ENCODE assay signal across 15 cellular contexts in the genomic region with DNA sequence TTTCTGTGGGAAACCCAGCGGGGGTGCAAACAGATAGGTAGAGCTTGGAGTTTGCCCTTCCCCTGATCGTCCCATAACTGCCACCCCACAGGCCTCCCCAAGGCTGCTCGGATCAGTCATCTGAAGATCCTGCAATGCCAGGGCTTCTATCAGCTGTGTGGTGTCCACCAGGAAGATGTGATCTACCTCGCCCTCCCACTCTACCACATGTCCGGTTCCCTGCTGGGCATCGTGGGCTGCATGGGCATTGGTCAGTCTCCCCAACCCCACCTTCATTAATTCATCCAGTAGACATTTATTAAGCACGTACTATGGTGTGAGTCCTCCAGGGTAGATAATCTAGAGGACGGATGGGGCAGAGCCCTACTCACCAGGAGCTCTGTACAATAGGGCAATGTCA. TPM values are rescaled to one million over a fixed set of nuclear protein-coding genes. Genes with fewer than 3 reads are reported as not detected.
DNase-seq lines count a peak whose midpoint lies in the region; ATAC-seq and TF ChIP-seq lines count a peak whose summit lies in the region.
"Had no signal": no experiment of that assay in that cellular context is flagged by ENCODE, and none has a peak within 500 bp of the region (broad histone marks: within the 10 kb centered on the region; RNA-seq: fewer than 3 reads in every experiment).

No MANE protein-coding gene starts in this region.

- no peak overlapping the region for H2AK5ac ChIP-seq in IMR-90 (ENCODE audit: low read depth, low read length)

- H3K23ac ChIP-seq in IMR-90 (ENCODE audit: low read depth, low read length), result no peak overlapping the region

- no peak overlapping the region for H2BK5ac ChIP-seq in IMR-90 (ENCODE audit: low read depth, low read length, poor library complexity, severe bottlenecking)

- no peaks in the 10 kb centered on the region for H3K27me3 ChIP-seq in BLaER1 treated with 17β-estradiol and CSF1 and Interleukin-3, amounts not matched to agents 10 nM and 100 nM
- H3K27me3 ChIP-seq in IMR-90 (ENCODE audit: control insufficient read depth, insufficient read depth, low read length), result no peaks in the 10 kb centered on the region
- H3K27me3 ChIP-seq: SJCRH30 had no signal

- CTCF ChIA-PET in IMR-90 (lab: Yijun Ruan, JAX), result interaction anchor here (0.5 kb wide), 1 partner anchor 67 kb away, joined by 3 read pairs; no protein-coding TSS in a partner anchor

- H4K8ac ChIP-seq in IMR-90 (ENCODE audit: low read depth in 2 of 2, low read length in 2 of 2), result no peak overlapping the region

- no TSS peak for BruUV-seq in IMR-90 (replicated peaks; lab: Mats Ljungman, UMichigan)

- peaks cover 59 to 87% (median 73%) of the 10 kb centered on the region in 10 experiments for H3K4me1 ChIP-seq in BLaER1 treated with 17β-estradiol and CSF1 and Interleukin-3, amounts not matched to agents 10 nM and 100 nM
- peaks cover 4% of the 10 kb centered on the region; the same call in 1 of the 2 replicates for H3K4me1 ChIP-seq in IMR-90 (ENCODE audit: control insufficient read depth, insufficient read depth, low read length)
- H3K4me1 ChIP-seq: SJCRH30 had no signal

- H3K36me3 ChIP-seq in BLaER1 treated with 17β-estradiol and CSF1 and Interleukin-3, amounts not matched to agents 10 nM and 100 nM, result peaks cover 5 to 57% (median 40%) of the 10 kb centered on the region in 11 experiments
- H3K36me3 ChIP-seq in IMR-90 (ENCODE audit: control insufficient read depth, insufficient read depth, low read length), result peaks cover 21% of the 10 kb centered on the region
- H3K36me3 ChIP-seq: SJCRH30 had no signal

- H3K27ac Mint-ChIP-seq in dendritic cell treated with granulocyte-macrophage colony-stimulating factor and Interleukin-4, amounts not matched to agents 40 ng/mL and 50 ng/mL, for 4 days, result peak overlapping the region; percentile 83
- H3K27ac Mint-ChIP-seq in nephron progenitor cell, result peak overlapping the region; percentile 31
- H3K27ac Mint-ChIP-seq: activated CD4-positive, alpha-beta T cell treated with anti-CD3 and anti-CD28 coated beads for 36 hours had no signal

- H2BK20ac ChIP-seq in IMR-90 (ENCODE audit: low read depth, low read length), result no peak overlapping the region

- H3K9me3 ChIP-seq in BLaER1 treated with 17β-estradiol and CSF1 and Interleukin-3, amounts not matched to agents 10 nM and 100 nM (replicated peaks in 1 of 11), result no peaks in the 10 kb centered on the region
- H3K9me3 ChIP-seq in IMR-90 (ENCODE audit: control insufficient read depth, insufficient read depth, low read length), result no peaks in the 10 kb centered on the region
- H3K9me3 ChIP-seq: SJCRH30 had no signal

- no peak overlapping the region for H3K56ac ChIP-seq in IMR-90 (ENCODE audit: extremely low read depth, insufficient read depth, low read length)

- no peak overlapping the region for H2BK15ac ChIP-seq in IMR-90 (ENCODE audit: low read depth, low read length)

- dilution Hi-C loops in IMR-90 (cut with HindIII; ENCODE audit: low sequenced_read_pairs, unreplicated experiment), result no loop called here

- TF ChIP-seq CTCF in IMR-90 (conservative IDR thresholded peaks at IDR 0.05; ENCODE audit: low read depth, low read length) (no peak), nephron progenitor cell (IDR thresholded peaks at IDR 0.05) (no peak)

- peak overlapping the region; percentile 84 for H3K4me3 Mint-ChIP-seq in dendritic cell treated with granulocyte-macrophage colony-stimulating factor and Interleukin-4, amounts not matched to agents 40 ng/mL and 50 ng/mL, for 4 days
- H3K4me3 Mint-ChIP-seq in nephron progenitor cell, result peak overlapping the region; percentile 58
- H3K4me3 Mint-ChIP-seq: activated CD4-positive, alpha-beta T cell treated with anti-CD3 and anti-CD28 coated beads for 36 hours had no signal

- H3K18ac ChIP-seq in IMR-90 (ENCODE audit: low read depth, low read length), result no peak overlapping the region

- peaks cover 87% of the 10 kb centered on the region for H3K4me1 Mint-ChIP-seq in dendritic cell treated with granulocyte-macrophage colony-stimulating factor and Interleukin-4, amounts not matched to agents 40 ng/mL and 50 ng/mL, for 4 days (ENCODE audit: low read depth)
- H3K4me1 Mint-ChIP-seq in nephron progenitor cell, result peaks cover 47% of the 10 kb centered on the region

- 91% methylated on average over 4 of the region's 8 CpGs; no CpG with 5 or more reads in 1 of the 2 experiments for WGBS in IMR-90 (ENCODE audit: extremely low coverage in 2 of 2, insufficient read length in 1 of 2), 2 experiments

- no peaks in the 10 kb centered on the region for H3K9me3 Mint-ChIP-seq in dendritic cell treated with granulocyte-macrophage colony-stimulating factor and Interleukin-4, amounts not matched to agents 40 ng/mL and 50 ng/mL, for 4 days
- H3K9me3 Mint-ChIP-seq in nephron progenitor cell, result no peaks in the 10 kb centered on the region

- peak overlapping the region; percentile 69 to 96 (median 86); a peak in 18 of 20 replicates for H3K4me3 ChIP-seq in BLaER1 treated with 17β-estradiol and CSF1 and Interleukin-3, amounts not matched to agents 10 nM and 100 nM
- no peak overlapping the region for H3K4me3 ChIP-seq in IMR-90 (ENCODE audit: insufficient read depth, low read depth, low read length)
- H3K4me3 ChIP-seq: SJCRH30 had no signal

- TF ChIP-seq POLR2A in IMR-90 (IDR thresholded peaks at IDR 0.05; ENCODE audit: low read depth, low read length), result no peak

- POLR2A ChIA-PET in IMR-90 (lab: Charles Lee; ENCODE audit: unreplicated experiment), result no interaction called here

- H3K9ac ChIP-seq in BLaER1 treated with 17β-estradiol and CSF1 and Interleukin-3, amounts not matched to agents 10 nM and 100 nM, result peak overlapping the region; percentile 78 to 96 (median 89)
- H3K9ac ChIP-seq in IMR-90 (ENCODE audit: low read depth, low read length), result no peak overlapping the region

- H3K4me2 ChIP-seq in BLaER1 treated with 17β-estradiol and CSF1 and Interleukin-3, amounts not matched to agents 10 nM and 100 nM, result peak overlapping the region; percentile 94 to 100 (median 99)
- no peak overlapping the region for H3K4me2 ChIP-seq in IMR-90 (ENCODE audit: low read depth, low read length)

- peaks cover 75% of the 10 kb centered on the region for H3K36me3 Mint-ChIP-seq in dendritic cell treated with granulocyte-macrophage colony-stimulating factor and Interleukin-4, amounts not matched to agents 40 ng/mL and 50 ng/mL, for 4 days (ENCODE audit: low read depth)
- H3K36me3 Mint-ChIP-seq in nephron progenitor cell (ENCODE audit: low read depth), result peaks cover 22% of the 10 kb centered on the region

- H2BK120ac ChIP-seq in IMR-90 (ENCODE audit: low read depth, low read length), result no peak overlapping the region

- no peak for DNase-seq in IMR-90
- no peak for DNase-seq in nephron progenitor cell
- no peak for DNase-seq in NCI-H82 (lab: John Stamatoyannopoulos, UW)
- DNase-seq in GM03348 (ENCODE audit: low spot score), result no peak
- DNase-seq in NCI-H2029 treated with DMSO at 0.1 percent for 48 hours (lab: John Stamatoyannopoulos, UW), result no peak
- no peak for DNase-seq in HUDEP-2 (lab: John Stamatoyannopoulos, UW; ENCODE audit: unreplicated experiment in 76 of 76)
- DNase-seq: activated CD4-positive, alpha-beta T cell treated with anti-CD3 and anti-CD28 coated beads for 36 hours; COR-L47; erythroblast; MM.1S; SJCRH30; stimulated activated CD4-positive, alpha-beta T cell treated with anti-CD3 and anti-CD28 coated beads, Interleukin-4, amount 100 ng/mL, for 24 hours; trophoblast cell had no signal

- no peak overlapping the region for H3K4ac ChIP-seq in IMR-90 (ENCODE audit: low read depth, low read length)

- peak overlapping the region; percentile 17 for H2AK9ac ChIP-seq in IMR-90 (replicated peaks; ENCODE audit: low read depth, low read length, poor library complexity)

- TF ChIP-seq RAD21 in IMR-90 (IDR thresholded peaks at IDR 0.05; ENCODE audit: low read length), result no peak

- no peaks in the 10 kb centered on the region for H3K27me3 Mint-ChIP-seq in dendritic cell treated with granulocyte-macrophage colony-stimulating factor and Interleukin-4, amounts not matched to agents 40 ng/mL and 50 ng/mL, for 4 days
- H3K27me3 Mint-ChIP-seq in nephron progenitor cell (ENCODE audit: low read depth, poor library complexity), result no peaks in the 10 kb centered on the region
- H3K27me3 Mint-ChIP-seq: activated CD4-positive, alpha-beta T cell treated with anti-CD3 and anti-CD28 coated beads for 36 hours had no signal

- peaks cover 0 to 8% of the 10 kb centered on the region in 2 experiments; a peak in 1 of 4 replicates for H3K79me1 ChIP-seq in IMR-90 (ENCODE audit: low read depth in 1 of 2, low read length in 2 of 2)

- in situ Hi-C loops in IMR-90 (cut with MboI; ENCODE audit: low sequenced_read_pairs), result no loop called here

- no peak overlapping the region for H3K14ac ChIP-seq in IMR-90 (replicated peaks; ENCODE audit: low read depth, low read length)

- H3K27ac ChIP-seq in BLaER1 treated with 17β-estradiol and CSF1 and Interleukin-3, amounts not matched to agents 10 nM and 100 nM, result peak overlapping the region in 10 of 11 experiments; percentile 79 to 100 (median 98); a peak in 19 of 22 replicates
- no peak overlapping the region for H3K27ac ChIP-seq in IMR-90 (ENCODE audit: insufficient read depth, low read length)
- H3K27ac ChIP-seq: SJCRH30 had no signal

- no peaks in the 10 kb centered on the region; the same call in 1 of the 2 replicates for H3K9me1 ChIP-seq in IMR-90 (ENCODE audit: insufficient read depth, low read length)

- no peak for ATAC-seq in IMR-90 (ENCODE audit: low read depth)
- ATAC-seq: activated CD4-positive, alpha-beta T cell treated with anti-CD3 and anti-CD28 coated beads for 36 hours had no signal

- H2AFZ ChIP-seq in IMR-90 (replicated peaks; ENCODE audit: low read length, poor library complexity), result no peak overlapping the region

- no peak overlapping the region for H4K91ac ChIP-seq in IMR-90 (ENCODE audit: insufficient read depth, low read depth, low read length)

- no peak overlapping the region for H4K5ac ChIP-seq in IMR-90 (ENCODE audit: low read depth, low read length)

- intact Hi-C loops in IMR-90 (cut with micrococcal nuclease), result no loop called here
- intact Hi-C loops in dendritic cell treated with granulocyte-macrophage colony-stimulating factor and Interleukin-4, amounts not matched to agents 40 ng/mL and 50 ng/mL, for 4 days (cut with micrococcal nuclease), result no loop called here

- H4K20me1 ChIP-seq in BLaER1 treated with 17β-estradiol and CSF1 and Interleukin-3, amounts not matched to agents 10 nM and 100 nM, result peaks cover 0 to 33% (median 7%) of the 10 kb centered on the region in 11 experiments; a peak in 9 of 22 replicates
- H4K20me1 ChIP-seq in IMR-90 (ENCODE audit: insufficient read depth, low read length), result no peaks in the 10 kb centered on the region

TF ChIP-seq in IMR-90, 13 proteins besides CTCF, POLR2A, EP300 and RAD21 (continues in another document):
- no peak for TF ChIP-seq RFX5 (IDR thresholded peaks at IDR 0.05; ENCODE audit: low read depth, low read length)

RNA-seq across cellular contexts. Expression of a gene that starts 1.8 kb away (rescaled TPM):
- 1.9 and 3.2 TPM in 2 replicates for total RNA-seq in IMR-90 (2012; rRNA removed)
- 9.3 and 9.6 TPM in 2 replicates for polyA plus RNA-seq in IMR-90 (2012; rRNA removed)
- 5.9 and 6.6 TPM in 2 replicates for polyA plus RNA-seq in IMR-90 (2012; cell fraction: cytosol; rRNA removed)
- 30.7 and 38.8 TPM in 2 replicates for polyA plus RNA-seq in IMR-90 (2012; cell fraction: nucleus; rRNA removed; ENCODE audit: low replicate concordance)

RNA-seq across cellular contexts. Expression of a gene that starts 49.1 kb away (rescaled TPM):
- total RNA-seq in IMR-90 (2012; rRNA removed), result 28.1 and 33.5 TPM in 2 replicates
- 53.9 and 59.4 TPM in 2 replicates for polyA plus RNA-seq in IMR-90 (2012; rRNA removed)
- polyA plus RNA-seq in IMR-90 (2012; cell fraction: cytosol; rRNA removed), result 27.3 and 29.3 TPM in 2 replicates
- polyA plus RNA-seq in IMR-90 (2012; cell fraction: nucleus; rRNA removed; ENCODE audit: low replicate concordance), result 367 and 440 TPM in 2 replicates
